Comparison of ENCODE assay signal across 8 cellular contexts in genomic region chr16:66934138-66934838, GRCh38. TPM values are rescaled to one million over a fixed set of nuclear protein-coding genes. Genes with fewer than 3 reads are reported as not detected.
DNase-seq lines count a peak whose midpoint lies in the region; ATAC-seq and TF ChIP-seq lines count a peak whose summit lies in the region.

Gene CIAO2B (minus strand): TSS chr16:66934402. CDS start chr16:66934364, 38 bp downstream.

- peak; percentile 92 for DNase-seq in D341Med (ENCODE audit: low spot score)
- peak; percentile 85 for DNase-seq in HuH-7.5 (ENCODE audit: low spot score)
- peak; percentile 81 to 95 (median 93) for DNase-seq in Peyer's patch
- DNase-seq in activated T-cell treated with anti-CD3 and anti-CD28 coated beads, Interleukin-2, amount 50 U/mL, for 72 hours: peak; percentile 93 to 95
- DNase-seq in esophagus muscularis mucosa (ENCODE audit: extremely low spot score): peak; percentile 96
- peak; percentile 91 for DNase-seq in myocyte (ENCODE audit: low read depth)
- DNase-seq in stimulated activated CD8-positive, alpha-beta memory T cell treated with anti-CD3 and anti-CD28 coated beads, Interleukin-7, amount 100 ng/mL, for 4 hours (ENCODE audit: low read depth in 2 of 2): peak; percentile 76 to 84

- H3K4me1 ChIP-seq in Peyer's patch (peaks cover 5 to 55% (median 13%) of the 10 kb centered on the region in 4 donors), esophagus muscularis mucosa (peaks cover 37 to 58% (median 48%) of the 10 kb centered on the region in 4 donors)

- peak within 1 kb of the TSS; percentile 80 to 98 (median 92) for H3K4me3 ChIP-seq in Peyer's patch
- peak within 1 kb of the TSS; percentile 77 to 99 (median 90) for H3K4me3 ChIP-seq in esophagus muscularis mucosa

- H3K36me3 ChIP-seq in Peyer's patch (peaks cover 0 to 26% (median 0%) of the 10 kb centered on the region in 3 donors), esophagus muscularis mucosa (peaks cover 3 to 53% (median 32%) of the 10 kb centered on the region in 4 donors)

- TF ChIP-seq CTCF in Peyer's patch (IDR thresholded peaks at IDR 0.05) (no peak), esophagus muscularis mucosa (IDR thresholded peaks at IDR 0.05) (peak in 1 of 3 experiments; percentile 5)

- H3K27ac ChIP-seq in Peyer's patch (peak within 1 kb of the TSS; percentile 92 to 97 (median 92)), esophagus muscularis mucosa (replicated peaks in 1 of 4) (peak within 1 kb of the TSS; percentile 86 to 97 (median 93))

- under 1% methylated on average over 17 of the region's 76 CpGs for WGBS in esophagus muscularis mucosa

- H3K4me1 Mint-ChIP-seq in activated T-cell treated with anti-CD3 and anti-CD28 coated beads, Interleukin-2, amount 50 U/mL, for 72 hours (ENCODE audit: low read depth): peaks cover 45% of the 10 kb centered on the region

- no peaks in the 10 kb centered on the region for H3K9me3 Mint-ChIP-seq in activated T-cell treated with anti-CD3 and anti-CD28 coated beads, Interleukin-2, amount 50 U/mL, for 72 hours

- H3K27me3 ChIP-seq in Peyer's patch (no peaks in the 10 kb centered on the region), esophagus muscularis mucosa (no peaks in the 10 kb centered on the region)

- no peaks in the 10 kb centered on the region for H3K27me3 Mint-ChIP-seq in activated T-cell treated with anti-CD3 and anti-CD28 coated beads, Interleukin-2, amount 50 U/mL, for 72 hours (ENCODE audit: low read depth)

- H3K9me3 ChIP-seq in Peyer's patch (no peaks in the 10 kb centered on the region), esophagus muscularis mucosa (no peaks in the 10 kb centered on the region)

- ATAC-seq in GM21526 (IDR thresholded peaks at IDR 0.05; ENCODE audit: low FRiP score, unreplicated experiment): peak; percentile 57
- ATAC-seq in activated T-cell treated with anti-CD3 and anti-CD28 coated beads, Interleukin-2, amount 50 U/mL, for 72 hours (replicated peaks in 1 of 2): peak; percentile 90 to 92

- H3K4me3 Mint-ChIP-seq in activated T-cell treated with anti-CD3 and anti-CD28 coated beads, Interleukin-2, amount 50 U/mL, for 72 hours: peak within 1 kb of the TSS; percentile 91 to 100

- intact Hi-C loops in esophagus muscularis mucosa (cut with DNase I): no loop called here

- TF ChIP-seq POLR2A in Peyer's patch (IDR thresholded peaks at IDR 0.05) (peak; percentile 84 to 96), esophagus muscularis mucosa (IDR thresholded peaks at IDR 0.05; ENCODE audit: low read depth) (peak; percentile 90)

- peak within 1 kb of the TSS; percentile 96 for H3K27ac Mint-ChIP-seq in activated T-cell treated with anti-CD3 and anti-CD28 coated beads, Interleukin-2, amount 50 U/mL, for 72 hours

- peaks cover 9 to 17% of the 10 kb centered on the region in 2 donors for H3K36me3 Mint-ChIP-seq in activated T-cell treated with anti-CD3 and anti-CD28 coated beads, Interleukin-2, amount 50 U/mL, for 72 hours (ENCODE audit: insufficient read depth in 2 of 2)

- no peak for TF ChIP-seq EP300 in esophagus muscularis mucosa (IDR thresholded peaks at IDR 0.05)

RNA-seq across cellular contexts. Expression of gene CIAO2B, which starts in this region (rescaled TPM):
- 10 to 100 TPM; 28.1 to 72.7 (median 55.2) TPM for total RNA-seq in Peyer's patch
- total RNA-seq in activated T-cell treated with anti-CD3 and anti-CD28 coated beads, Interleukin-2, amount 50 U/mL, for 72 hours: 100 to 1,000 TPM; 145 to 167 TPM
- 100 to 1,000 TPM in 1 of 4 donors, 10 to 100 TPM in 3; 83.1 to 101 (median 95.5) TPM for total RNA-seq in esophagus muscularis mucosa
- total RNA-seq in myocyte: 168 and 235 TPM in 2 replicates
- polyA plus RNA-seq in myocyte (2012): 253 TPM

Comparison
In these comparisons a context has a peak if more than half of its experiments do, and no peak if none do; other contexts are left out.
1. Peak in every context shown above with its lines: DNase-seq, ATAC-seq, H3K4me3 ChIP-seq and H3K27ac ChIP-seq.